Comparison of ENCODE assay signal across 2 cellular contexts in the genomic region with DNA sequence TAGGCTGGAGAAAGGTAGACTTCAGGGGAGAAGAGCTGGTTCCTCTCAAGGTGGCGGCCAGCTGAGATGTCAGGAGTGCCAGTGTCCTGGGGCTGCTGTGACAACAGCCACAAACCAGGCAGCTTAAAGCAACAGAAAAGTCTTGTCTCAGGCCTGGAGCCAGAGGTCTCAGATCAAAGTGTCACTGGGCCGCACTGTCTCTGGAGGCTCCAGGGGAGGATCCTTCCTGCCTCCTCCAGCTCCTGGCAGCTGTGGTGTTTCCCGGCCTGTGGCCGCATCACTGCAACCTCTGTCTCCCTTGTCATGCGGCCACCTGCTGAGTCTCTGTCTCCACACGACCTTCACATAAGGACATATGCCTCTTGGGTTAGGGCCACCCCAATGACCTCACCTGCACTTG.
TF ChIP-seq lines count a peak whose summit lies in the region.

No MANE protein-coding gene starts in this region.

TF ChIP-seq in H1, 55 proteins besides CTCF, POLR2A, EP300 and RAD21:
- TF ChIP-seq SIRT6 (IDR thresholded peaks at IDR 0.05; ENCODE audit: low read length) (no peak), NRF1 (IDR thresholded peaks at IDR 0.05; ENCODE audit: low read depth, low read length) (no peak), CEBPB (IDR thresholded peaks at IDR 0.05; ENCODE audit: low read depth, low read length) (no peak), GTF2F1 (IDR thresholded peaks at IDR 0.05; ENCODE audit: borderline replicate concordance, low read depth, low read length) (no peak), BCL11A (IDR thresholded peaks at IDR 0.05; ENCODE audit: low read depth in 2 of 2, low read length in 2 of 2) (no peak), GABPA (IDR thresholded peaks at IDR 0.05; ENCODE audit: borderline replicate concordance, insufficient read depth, low read length) (no peak)

TF ChIP-seq in SK-N-SH treated with all-trans-retinoic acid at 6 μM for 48 hours, 23 proteins besides CTCF, POLR2A, EP300 and RAD21:
- TF ChIP-seq POU6F1 (CRISPR knock-in tag; IDR thresholded peaks at IDR 0.05; ENCODE audit: borderline replicate concordance, low read depth) (no peak), SNAI2 (CRISPR knock-in tag; IDR thresholded peaks at IDR 0.05) (no peak), TCF4 (CRISPR knock-in tag; IDR thresholded peaks at IDR 0.05; ENCODE audit: borderline replicate concordance) (no peak), ZNF565 (CRISPR knock-in tag; conservative IDR thresholded peaks at IDR 0.05; ENCODE audit: low read depth) (no peak), BACH2 (CRISPR knock-in tag; IDR thresholded peaks at IDR 0.05; ENCODE audit: borderline replicate concordance) (no peak), RARB (CRISPR knock-in tag; IDR thresholded peaks at IDR 0.05) (no peak), ESRRG (CRISPR knock-in tag; IDR thresholded peaks at IDR 0.05) (no peak), GLIS3 (CRISPR knock-in tag; IDR thresholded peaks at IDR 0.05) (no peak), ZFP30 (CRISPR knock-in tag; IDR thresholded peaks at IDR 0.05) (no peak), ARNTL (CRISPR knock-in tag; IDR thresholded peaks at IDR 0.05; ENCODE audit: borderline replicate concordance, low read depth) (no peak), CSDC2 (CRISPR knock-in tag; IDR thresholded peaks at IDR 0.05) (no peak), ZNF70 (CRISPR knock-in tag; IDR thresholded peaks at IDR 0.05) (no peak), ISL1 (CRISPR knock-in tag; IDR thresholded peaks at IDR 0.05) (no peak), PPARA (CRISPR knock-in tag; IDR thresholded peaks at IDR 0.05; ENCODE audit: borderline replicate concordance) (no peak), ZC3H10 (CRISPR knock-in tag; IDR thresholded peaks at IDR 0.05) (no peak), ZFP3 (CRISPR knock-in tag; IDR thresholded peaks at IDR 0.05) (no peak), ZNF8 (CRISPR knock-in tag; IDR thresholded peaks at IDR 0.05) (no peak)
- TF ChIP-seq, protein P1, sequence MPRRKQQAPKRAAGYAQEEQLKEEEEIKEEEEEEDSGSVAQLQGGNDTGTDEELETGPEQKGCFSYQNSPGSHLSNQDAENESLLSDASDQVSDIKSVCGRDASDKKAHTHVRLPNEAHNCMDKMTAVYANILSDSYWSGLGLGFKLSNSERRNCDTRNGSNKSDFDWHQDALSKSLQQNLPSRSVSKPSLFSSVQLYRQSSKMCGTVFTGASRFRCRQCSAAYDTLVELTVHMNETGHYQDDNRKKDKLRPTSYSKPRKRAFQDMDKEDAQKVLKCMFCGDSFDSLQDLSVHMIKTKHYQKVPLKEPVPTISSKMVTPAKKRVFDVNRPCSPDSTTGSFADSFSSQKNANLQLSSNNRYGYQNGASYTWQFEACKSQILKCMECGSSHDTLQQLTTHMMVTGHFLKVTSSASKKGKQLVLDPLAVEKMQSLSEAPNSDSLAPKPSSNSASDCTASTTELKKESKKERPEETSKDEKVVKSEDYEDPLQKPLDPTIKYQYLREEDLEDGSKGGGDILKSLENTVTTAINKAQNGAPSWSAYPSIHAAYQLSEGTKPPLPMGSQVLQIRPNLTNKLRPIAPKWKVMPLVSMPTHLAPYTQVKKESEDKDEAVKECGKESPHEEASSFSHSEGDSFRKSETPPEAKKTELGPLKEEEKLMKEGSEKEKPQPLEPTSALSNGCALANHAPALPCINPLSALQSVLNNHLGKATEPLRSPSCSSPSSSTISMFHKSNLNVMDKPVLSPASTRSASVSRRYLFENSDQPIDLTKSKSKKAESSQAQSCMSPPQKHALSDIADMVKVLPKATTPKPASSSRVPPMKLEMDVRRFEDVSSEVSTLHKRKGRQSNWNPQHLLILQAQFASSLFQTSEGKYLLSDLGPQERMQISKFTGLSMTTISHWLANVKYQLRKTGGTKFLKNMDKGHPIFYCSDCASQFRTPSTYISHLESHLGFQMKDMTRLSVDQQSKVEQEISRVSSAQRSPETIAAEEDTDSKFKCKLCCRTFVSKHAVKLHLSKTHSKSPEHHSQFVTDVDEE (CRISPR knock-in tag; IDR thresholded peaks at IDR 0.05), result no peak
- TF ChIP-seq, protein P2, sequence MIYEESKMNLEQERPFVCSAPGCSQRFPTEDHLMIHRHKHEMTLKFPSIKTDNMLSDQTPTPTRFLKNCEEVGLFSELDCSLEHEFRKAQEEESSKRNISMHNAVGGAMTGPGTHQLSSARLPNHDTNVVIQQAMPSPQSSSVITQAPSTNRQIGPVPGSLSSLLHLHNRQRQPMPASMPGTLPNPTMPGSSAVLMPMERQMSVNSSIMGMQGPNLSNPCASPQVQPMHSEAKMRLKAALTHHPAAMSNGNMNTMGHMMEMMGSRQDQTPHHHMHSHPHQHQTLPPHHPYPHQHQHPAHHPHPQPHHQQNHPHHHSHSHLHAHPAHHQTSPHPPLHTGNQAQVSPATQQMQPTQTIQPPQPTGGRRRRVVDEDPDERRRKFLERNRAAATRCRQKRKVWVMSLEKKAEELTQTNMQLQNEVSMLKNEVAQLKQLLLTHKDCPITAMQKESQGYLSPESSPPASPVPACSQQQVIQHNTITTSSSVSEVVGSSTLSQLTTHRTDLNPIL (CRISPR knock-in tag; IDR thresholded peaks at IDR 0.05; ENCODE audit: low read depth), result no peak
